ENCODE assay signal across 23 cellular contexts in the genomic region with DNA sequence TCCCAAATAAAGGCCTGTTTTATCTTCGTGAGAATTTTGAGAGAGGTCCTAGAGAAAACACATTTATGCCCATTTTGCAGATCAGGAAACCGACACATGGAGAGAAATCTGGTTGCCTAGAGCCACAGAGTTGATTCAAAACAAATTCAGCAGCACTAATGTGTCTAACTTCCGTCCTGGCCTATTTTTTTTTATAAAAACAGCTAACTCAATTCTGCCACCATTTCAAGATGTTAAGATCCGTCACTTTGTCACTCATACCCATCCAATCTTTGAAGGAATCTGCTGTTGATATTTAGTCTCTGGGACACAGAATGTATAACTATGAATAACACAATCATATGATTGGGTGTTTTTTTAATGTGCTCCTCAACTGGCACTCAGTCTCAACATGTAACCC.
"Had no signal": no experiment of that assay in that cellular context is flagged by ENCODE, and none has a peak within 500 bp of the region (broad histone marks: within the 10 kb centered on the region; RNA-seq: fewer than 3 reads in every experiment).

No MANE protein-coding gene starts in this region.

- ATAC-seq: activated CD8-positive, alpha-beta memory T cell treated with anti-CD3 and anti-CD28 coated beads, Interleukin-2, amount 10 ng/mL, durations not matched to agents 7 days and 5 days; gastroesophageal sphincter; heart left ventricle; mucosa of descending colon; SK-N-SH treated with all-trans-retinoic acid at 6 μM for 48 hours had no signal

- H3K27me3 ChIP-seq: gastroesophageal sphincter, heart left ventricle, neural progenitor cell, right atrium auricular region, testis had no signal

- H3K9me3 ChIP-seq: gastroesophageal sphincter, heart left ventricle, mucosa of descending colon, right atrium auricular region, testis had no signal

- H3K4me3 Mint-ChIP-seq: activated CD8-positive, alpha-beta memory T cell treated with anti-CD3 and anti-CD28 coated beads, Interleukin-2, amount 10 ng/mL, durations not matched to agents 7 days and 5 days; activated naive CD8-positive, alpha-beta T cell treated with anti-CD3 and anti-CD28 coated beads, Interleukin-2, amount 10 ng/mL, durations not matched to agents 7 days and 5 days; brain; immature natural killer cell; neural progenitor cell; type B pancreatic cell had no signal

- H3K27me3 Mint-ChIP-seq: brain, naive B cell, progenitor cell of endocrine pancreas, type B pancreatic cell had no signal

- H3K9me3 Mint-ChIP-seq: activated naive CD8-positive, alpha-beta T cell treated with anti-CD3 and anti-CD28 coated beads, Interleukin-2, amount 10 ng/mL, durations not matched to agents 7 days and 5 days; brain; immature natural killer cell; neural progenitor cell; type B pancreatic cell had no signal

- H3K4me1 ChIP-seq: neural progenitor cell, testis had no signal

- H3K36me3 ChIP-seq: gastroesophageal sphincter, heart left ventricle, neural progenitor cell, right atrium auricular region had no signal

- DNase-seq: activated CD4-positive, CD25-positive, alpha-beta regulatory T cell; activated CD8-positive, alpha-beta memory T cell treated with anti-CD3 and anti-CD28 coated beads, Interleukin-2, amount 10 ng/mL, durations not matched to agents 7 days and 5 days; activated effector memory CD4-positive, alpha-beta T cell treated with anti-CD3 and anti-CD28 coated beads, Interleukin-2, amount 50 U/mL, for 16 hours; activated naive CD8-positive, alpha-beta T cell treated with anti-CD3 and anti-CD28 coated beads, Interleukin-2, amount 10 ng/mL, durations not matched to agents 7 days and 5 days; activated T-cell treated with anti-CD3 and anti-CD28 coated beads, Interleukin-2, amount 50 U/mL, for 1 hour; caudate nucleus; erythroblast; heart left ventricle; immature natural killer cell; mesenchymal stem cell; mucosa of descending colon; naive B cell; stimulated activated CD4-positive, alpha-beta T cell treated with anti-CD3 and anti-CD28 coated beads, Interleukin-2, amount 100 ng/mL, for 48 hours; T-helper 1 cell; T1000; testis had no signal

- H3K4me3 ChIP-seq: heart left ventricle, mucosa of descending colon, neural progenitor cell, right atrium auricular region, testis had no signal

- H3K27ac Mint-ChIP-seq: activated CD8-positive, alpha-beta memory T cell treated with anti-CD3 and anti-CD28 coated beads, Interleukin-2, amount 10 ng/mL, durations not matched to agents 7 days and 5 days; activated naive CD8-positive, alpha-beta T cell treated with anti-CD3 and anti-CD28 coated beads, Interleukin-2, amount 10 ng/mL, durations not matched to agents 7 days and 5 days; brain; immature natural killer cell; neural progenitor cell; progenitor cell of endocrine pancreas; type B pancreatic cell had no signal

- H3K36me3 Mint-ChIP-seq: activated CD8-positive, alpha-beta memory T cell treated with anti-CD3 and anti-CD28 coated beads, Interleukin-2, amount 10 ng/mL, durations not matched to agents 7 days and 5 days; activated naive CD8-positive, alpha-beta T cell treated with anti-CD3 and anti-CD28 coated beads, Interleukin-2, amount 10 ng/mL, durations not matched to agents 7 days and 5 days; brain; immature natural killer cell; naive B cell; neural progenitor cell; type B pancreatic cell had no signal

- H3K27ac ChIP-seq: neural progenitor cell had no signal

- H3K4me1 Mint-ChIP-seq: activated CD8-positive, alpha-beta memory T cell treated with anti-CD3 and anti-CD28 coated beads, Interleukin-2, amount 10 ng/mL, durations not matched to agents 7 days and 5 days; immature natural killer cell had no signal
